8 cellular contexts compared by ENCODE assay signal in the genomic region with DNA sequence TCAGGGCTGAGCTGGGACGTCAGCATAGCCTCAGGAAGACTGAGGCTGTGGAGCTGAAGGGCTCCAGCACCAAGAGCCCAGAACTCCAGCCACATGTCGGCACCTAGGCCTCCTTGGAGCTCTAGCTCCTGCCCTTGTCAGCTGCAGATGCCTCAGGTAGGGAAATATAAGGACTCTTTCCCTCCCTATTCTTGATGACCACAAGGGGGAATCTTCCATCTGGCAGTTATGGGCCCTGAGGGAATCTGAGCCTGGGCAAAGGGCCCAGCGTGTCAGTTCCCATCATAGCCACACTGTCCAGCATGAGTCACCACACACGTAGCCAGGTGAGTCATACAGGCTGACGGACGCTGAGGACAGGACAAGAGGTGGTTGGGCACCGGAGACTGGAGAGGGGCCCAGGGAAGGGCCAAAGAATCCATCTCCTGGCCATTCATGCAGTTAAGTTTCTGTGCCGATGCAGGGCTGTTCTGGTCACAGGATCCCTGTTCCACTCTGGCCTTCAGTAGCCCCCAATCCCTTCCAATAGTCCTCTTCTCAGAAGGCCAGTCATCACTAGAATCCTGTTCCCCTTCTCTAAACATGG. TPM values are rescaled to one million over a fixed set of nuclear protein-coding genes. Genes with fewer than 3 reads are reported as not detected.
DNase-seq lines count a peak whose midpoint lies in the region; TF ChIP-seq lines count a peak whose summit lies in the region.

No MANE protein-coding gene starts in this region.

- no peaks in the 10 kb centered on the region for H3K27me3 ChIP-seq in left ventricle myocardium inferior (ENCODE audit: low read depth)

- peak overlapping the region; percentile 2 for H3K4me3 ChIP-seq in left ventricle myocardium inferior

- H3K27ac Mint-ChIP-seq in activated T-helper 2 cell treated with anti-CD3 and anti-CD28 coated beads, Interferon-gamma antibody, Interleukin-2, Interleukin-4, amounts not matched to agents 10 μg/mL and 5 μg/mL and 100 μg/mL, durations not matched to agents 14 hours and 24 hours and 36 hours: no peak overlapping the region

- peaks cover 7% of the 10 kb centered on the region for H3K36me3 ChIP-seq in left ventricle myocardium inferior

- H3K9me3 ChIP-seq in left ventricle myocardium inferior (replicated peaks): no peaks in the 10 kb centered on the region

- no peaks in the 10 kb centered on the region for H3K9me3 Mint-ChIP-seq in activated T-helper 2 cell treated with anti-CD3 and anti-CD28 coated beads, Interferon-gamma antibody, Interleukin-2, Interleukin-4, amounts not matched to agents 10 μg/mL and 5 μg/mL and 100 μg/mL, durations not matched to agents 14 hours and 24 hours and 36 hours

- DNase-seq in HT1080 (ENCODE audit: low read depth) (peak; percentile 99), left ventricle myocardium inferior (peak; percentile 71), smooth muscle cell of the brain vasculature (ENCODE audit: low read depth, low spot score) (peak; percentile 82), NCI-H2107 (lab: John Stamatoyannopoulos, UW) (no peak), NOMO-1 treated with DMSO at 0.1 percent for 48 hours (lab: John Stamatoyannopoulos, UW; ENCODE audit: unreplicated experiment) (no peak)
- no peak for DNase-seq in activated T-helper 2 cell treated with anti-CD3 and anti-CD28 coated beads, Interferon-gamma antibody, Interleukin-2, Interleukin-4, amounts not matched to agents 10 μg/mL and 5 μg/mL and 100 μg/mL, durations not matched to agents 14 hours and 24 hours and 36 hours (ENCODE audit: low spot score)
- DNase-seq in activated effector memory CD4-positive, alpha-beta T cell treated with anti-CD3 and anti-CD28 coated beads, Interleukin-2, amount 50 U/mL, for 16 hours: no peak

- H3K4me1 ChIP-seq in left ventricle myocardium inferior: peaks cover 50% of the 10 kb centered on the region

- TF ChIP-seq CTCF in C4-2B (conservative IDR thresholded peaks at IDR 0.05): peak; percentile 67
- TF ChIP-seq CTCF in left ventricle myocardium inferior (IDR thresholded peaks at IDR 0.05; ENCODE audit: borderline replicate concordance): peak; percentile 53

- no peaks in the 10 kb centered on the region for H3K27me3 Mint-ChIP-seq in activated T-helper 2 cell treated with anti-CD3 and anti-CD28 coated beads, Interferon-gamma antibody, Interleukin-2, Interleukin-4, amounts not matched to agents 10 μg/mL and 5 μg/mL and 100 μg/mL, durations not matched to agents 14 hours and 24 hours and 36 hours (ENCODE audit: low read depth)

- H3K27ac ChIP-seq in C4-2B (peak overlapping the region; percentile 60), left ventricle myocardium inferior (replicated peaks) (peak overlapping the region; percentile 96)

- peaks cover 5% of the 10 kb centered on the region for H3K36me3 Mint-ChIP-seq in activated T-helper 2 cell treated with anti-CD3 and anti-CD28 coated beads, Interferon-gamma antibody, Interleukin-2, Interleukin-4, amounts not matched to agents 10 μg/mL and 5 μg/mL and 100 μg/mL, durations not matched to agents 14 hours and 24 hours and 36 hours (ENCODE audit: low read depth)

- H3K4me3 Mint-ChIP-seq in activated T-helper 2 cell treated with anti-CD3 and anti-CD28 coated beads, Interferon-gamma antibody, Interleukin-2, Interleukin-4, amounts not matched to agents 10 μg/mL and 5 μg/mL and 100 μg/mL, durations not matched to agents 14 hours and 24 hours and 36 hours (ENCODE audit: low read depth): peak overlapping the region; percentile 99

- H3K4me1 Mint-ChIP-seq in activated T-helper 2 cell treated with anti-CD3 and anti-CD28 coated beads, Interferon-gamma antibody, Interleukin-2, Interleukin-4, amounts not matched to agents 10 μg/mL and 5 μg/mL and 100 μg/mL, durations not matched to agents 14 hours and 24 hours and 36 hours (ENCODE audit: low read depth): peaks cover 17% of the 10 kb centered on the region

- intact Hi-C loops in activated T-helper 2 cell treated with anti-CD3 and anti-CD28 coated beads, Interferon-gamma antibody, Interleukin-2, Interleukin-4, amounts not matched to agents 10 μg/mL and 5 μg/mL and 100 μg/mL, durations not matched to agents 14 hours and 24 hours and 36 hours (cut with micrococcal nuclease): no loop called here
- intact Hi-C loops in left ventricle myocardium inferior (cut with micrococcal nuclease): no loop called here

RNA-seq across cellular contexts. Expression of gene MPV17, which starts 1.8 kb away (rescaled TPM):
- 80.7 and 81.5 TPM in 2 replicates for total RNA-seq in HT1080 (2014; rRNA removed; shearing (Covaris generic))
- polyA plus RNA-seq in HT1080 (2015; cell fraction: cytosol; rRNA removed): 98.8 and 105 TPM in 2 replicates
- 199 and 222 TPM in 2 replicates for polyA plus RNA-seq in HT1080 (2015; cell fraction: nucleus; rRNA removed)
- 80.4 and 82.6 TPM in 2 replicates for total RNA-seq in activated T-helper 2 cell treated with anti-CD3 and anti-CD28 coated beads, Interferon-gamma antibody, Interleukin-2, Interleukin-4, amounts not matched to agents 10 μg/mL and 5 μg/mL and 100 μg/mL, durations not matched to agents 14 hours and 24 hours and 36 hours
- 59.2 TPM for total RNA-seq in left ventricle myocardium inferior

RNA-seq across cellular contexts. Expression of gene UCN, which starts 12.8 kb away (rescaled TPM):
- total RNA-seq in HT1080 (2014; rRNA removed; shearing (Covaris generic)): 9.3 and 12.6 TPM in 2 replicates
- 4.9 and 7.8 TPM in 2 replicates for polyA plus RNA-seq in HT1080 (2015; cell fraction: cytosol; rRNA removed)
- polyA plus RNA-seq in HT1080 (2015; cell fraction: nucleus; rRNA removed): 30.7 and 33.7 TPM in 2 replicates
- total RNA-seq in activated T-helper 2 cell treated with anti-CD3 and anti-CD28 coated beads, Interferon-gamma antibody, Interleukin-2, Interleukin-4, amounts not matched to agents 10 μg/mL and 5 μg/mL and 100 μg/mL, durations not matched to agents 14 hours and 24 hours and 36 hours: 0.94 and 1.3 TPM in 2 replicates
- 1.5 TPM for total RNA-seq in left ventricle myocardium inferior

RNA-seq across cellular contexts. Expression of gene GTF3C2, which starts 35.5 kb away (rescaled TPM):
- total RNA-seq in HT1080 (2014; rRNA removed; shearing (Covaris generic)): 52.9 and 72.5 TPM in 2 replicates
- 46.4 and 48.0 TPM in 2 replicates for polyA plus RNA-seq in HT1080 (2015; cell fraction: cytosol; rRNA removed)
- polyA plus RNA-seq in HT1080 (2015; cell fraction: nucleus; rRNA removed): 109 and 110 TPM in 2 replicates
- total RNA-seq in activated T-helper 2 cell treated with anti-CD3 and anti-CD28 coated beads, Interferon-gamma antibody, Interleukin-2, Interleukin-4, amounts not matched to agents 10 μg/mL and 5 μg/mL and 100 μg/mL, durations not matched to agents 14 hours and 24 hours and 36 hours: 65.8 and 66.9 TPM in 2 replicates
- 16.2 TPM for total RNA-seq in left ventricle myocardium inferior

RNA-seq across cellular contexts. Expression of gene TRIM54, which starts 38.8 kb away (rescaled TPM):
- 0.13 and 1.2 TPM in 2 replicates for total RNA-seq in HT1080 (2014; rRNA removed; shearing (Covaris generic))
- 0.28 TPM in 1 of 2 replicates, not detected in the other for polyA plus RNA-seq in HT1080 (2015; cell fraction: cytosol; rRNA removed)
- polyA plus RNA-seq in HT1080 (2015; cell fraction: nucleus; rRNA removed): 0.10 and 0.54 TPM in 2 replicates
- 0.21 and 0.25 TPM in 2 replicates for total RNA-seq in activated T-helper 2 cell treated with anti-CD3 and anti-CD28 coated beads, Interferon-gamma antibody, Interleukin-2, Interleukin-4, amounts not matched to agents 10 μg/mL and 5 μg/mL and 100 μg/mL, durations not matched to agents 14 hours and 24 hours and 36 hours
- 285 TPM for total RNA-seq in left ventricle myocardium inferior

RNA-seq across cellular contexts. Expression of gene DNAJC5G, which starts 45.8 kb away (rescaled TPM):
- not detected in 2 replicates for total RNA-seq in HT1080 (2014; rRNA removed; shearing (Covaris generic))
- polyA plus RNA-seq in HT1080 (2015; cell fraction: cytosol; rRNA removed): not detected in 2 replicates
- polyA plus RNA-seq in HT1080 (2015; cell fraction: nucleus; rRNA removed): not detected in 2 replicates
- not detected in 2 replicates for total RNA-seq in activated T-helper 2 cell treated with anti-CD3 and anti-CD28 coated beads, Interferon-gamma antibody, Interleukin-2, Interleukin-4, amounts not matched to agents 10 μg/mL and 5 μg/mL and 100 μg/mL, durations not matched to agents 14 hours and 24 hours and 36 hours
- 1.2 TPM for total RNA-seq in left ventricle myocardium inferior

Comparison
In these comparisons a context has a peak if more than half of its experiments do, and no peak if none do; other contexts are left out.
1. DNase-seq: peak in HT1080 (single experiment), left ventricle myocardium inferior (single experiment) and smooth muscle cell of the brain vasculature (single experiment); none in activated T-helper 2 cell treated with anti-CD3 and anti-CD28 coated beads, Interferon-gamma antibody, Interleukin-2, Interleukin-4, amounts not matched to agents 10 μg/mL and 5 μg/mL and 100 μg/mL, durations not matched to agents 14 hours and 24 hours and 36 hours (single experiment), NCI-H2107 (single experiment), NOMO-1 treated with DMSO at 0.1 percent for 48 hours (single experiment) and activated effector memory CD4-positive, alpha-beta T cell treated with anti-CD3 and anti-CD28 coated beads, Interleukin-2, amount 50 U/mL, for 16 hours (single experiment).